In genomic region chr1:178768423-178768822, GRCh38 we compare ENCODE assay signal across 8 cellular contexts. TPM values are rescaled to one million over a fixed set of nuclear protein-coding genes. Genes with fewer than 3 reads are reported as not detected.
DNase-seq lines count a peak whose midpoint lies in the region; FAIRE-seq and TF ChIP-seq lines count a peak whose summit lies in the region.

No MANE protein-coding gene starts in this region.

- H3K4me3 ChIP-seq in ascending aorta (no peak overlapping the region), keratinocyte (ENCODE audit: control insufficient read depth in 2 of 3, extremely low read depth in 1 of 3, insufficient read depth in 2 of 3, low read depth in 1 of 3, low read length in 3 of 3) (no peak overlapping the region)

- intact Hi-C loops in ascending aorta (cut with DNase I): no loop called here

- no peak for FAIRE-seq in keratinocyte (lab: Jason Lieb, UNC)

- H3K9me3 ChIP-seq in ascending aorta (peaks cover 9 to 24% of the 10 kb centered on the region in 2 donors), keratinocyte (ENCODE audit: control insufficient read depth, low read depth, low read length) (peaks cover 12% of the 10 kb centered on the region)

- no peaks in the 10 kb centered on the region for H3K4me1 ChIP-seq in ascending aorta
- no peaks in the 10 kb centered on the region for H3K4me1 ChIP-seq in keratinocyte (ENCODE audit: control insufficient read depth, extremely low read depth, insufficient read depth, low read length)

- DNase-seq in GM13977 (ENCODE audit: low spot score) (peak; percentile 46), NCI-H2171 treated with DMSO at 0.1 percent for 48 hours (lab: John Stamatoyannopoulos, UW) (peak; percentile 48), ascending aorta (ENCODE audit: low spot score in 2 of 2) (no peak), keratinocyte (ENCODE audit: low read depth, low spot score) (no peak), DMS79 treated with DMSO at 0.1 percent for 48 hours (lab: John Stamatoyannopoulos, UW) (no peak), NCI-H2029 treated with DMSO at 0.1 percent for 48 hours (lab: John Stamatoyannopoulos, UW) (no peak), kidney glomerular epithelial cell (lab: John Stamatoyannopoulos, UW) (no peak)

- in situ Hi-C loops in GM13977 (cut with MboI; ENCODE audit: low pct_unique_long_range_greater_than_20kb, low sequenced_read_pairs, unreplicated experiment): loop anchor here (10.0 to 25.0 kb wide), 2 partner anchors 224 to 244 kb away; no protein-coding TSS in a partner anchor

- no peak overlapping the region for H3K4me2 ChIP-seq in keratinocyte (ENCODE audit: control insufficient read depth, extremely low read depth, insufficient read depth, low read depth, low read length)

- peak; percentile 91 for TF ChIP-seq CTCF in C4-2B (conservative IDR thresholded peaks at IDR 0.05)
- peak; percentile 83 for TF ChIP-seq CTCF in GM13977 (IDR thresholded peaks at IDR 0.05; ENCODE audit: extremely low read depth, insufficient read depth, missing control alignments)
- peak; percentile 19 to 41 (median 25) for TF ChIP-seq CTCF in ascending aorta (IDR thresholded peaks at IDR 0.05)
- TF ChIP-seq CTCF in keratinocyte (optimal IDR thresholded peaks at IDR 0.05 in 1 of 3, IDR thresholded peaks at IDR 0.05 in 1 of 3, conservative IDR thresholded peaks at IDR 0.05 in 1 of 3; ENCODE audit: extremely low read depth in 1 of 3, insufficient read depth in 2 of 3, low read length in 3 of 3): peak; percentile 61 to 75 (median 67)

- no peaks in the 10 kb centered on the region for H4K20me1 ChIP-seq in keratinocyte (ENCODE audit: control insufficient read depth, extremely low read depth, insufficient read depth, low read length)

- H3K79me2 ChIP-seq in keratinocyte (ENCODE audit: control insufficient read depth, insufficient read depth, low read length): peaks cover 6% of the 10 kb centered on the region

- H3K27ac ChIP-seq in C4-2B (no peak overlapping the region), ascending aorta (no peak overlapping the region), keratinocyte (ENCODE audit: control insufficient read depth, insufficient read depth, low read length) (no peak overlapping the region)

- no peaks in the 10 kb centered on the region for H3K9me1 ChIP-seq in keratinocyte (ENCODE audit: control insufficient read depth, extremely low read depth, insufficient read depth, low read length)

- H3K9ac ChIP-seq in keratinocyte (ENCODE audit: control insufficient read depth, extremely low read depth, insufficient read depth, low read length): no peak overlapping the region

- H2AFZ ChIP-seq in keratinocyte (ENCODE audit: control insufficient read depth, low read length): no peak overlapping the region

- dilution Hi-C loops in keratinocyte (cut with MboI; ENCODE audit: extremely low pct_ligation_motif_present, low sequenced_read_pairs): no loop called here

- H3K27me3 ChIP-seq in ascending aorta: no peaks in the 10 kb centered on the region
- no peaks in the 10 kb centered on the region for H3K27me3 ChIP-seq in keratinocyte (ENCODE audit: control insufficient read depth, extremely low read depth, insufficient read depth, low read length)

- H3K36me3 ChIP-seq in ascending aorta: no peaks in the 10 kb centered on the region
- H3K36me3 ChIP-seq in keratinocyte (ENCODE audit: control insufficient read depth in 2 of 2, extremely low read depth in 1 of 2, insufficient read depth in 2 of 2, low read length in 2 of 2): peaks cover 0 to 3% of the 10 kb centered on the region in 2 experiments

RNA-seq across cellular contexts. Expression of gene RALGPS2, which starts 43.4 kb away (rescaled TPM):
- total RNA-seq in ascending aorta: 2.2 TPM
- 9.1 to 14.8 TPM (median 10.7 TPM) in 3 replicates for polyA plus RNA-seq in keratinocyte
- polyA plus RNA-seq in keratinocyte (2011; ENCODE audit: low read depth): 48.1 TPM
- polyA plus RNA-seq in keratinocyte (2011; cell fraction: cytosol; rRNA removed): 6.2 and 9.0 TPM in 2 replicates
- 8.4 and 9.1 TPM in 2 replicates for polyA plus RNA-seq in keratinocyte (2011; cell fraction: nucleus; rRNA removed)
- 8.8 and 10.0 TPM in 2 replicates for polyA plus RNA-seq in keratinocyte (2012; ENCODE audit: low replicate concordance)
- polyA minus RNA-seq in keratinocyte: 11.6 to 31.6 TPM (median 14.6 TPM) in 3 replicates
- 20.9 TPM for polyA minus RNA-seq in keratinocyte (2011; cell fraction: cytosol; rRNA and poly(A)+ RNA removed)
- 16.0 and 29.9 TPM in 2 replicates for polyA minus RNA-seq in keratinocyte (2011; cell fraction: nucleus; rRNA and poly(A)+ RNA removed)

Comparison
In these comparisons a context has a peak if more than half of its experiments do, and no peak if none do; other contexts are left out.
1. CTCF ChIP-seq: peak in every context shown above with its lines; median percentile 91 in C4-2B; 83 in GM13977; 67 in keratinocyte; 25 in ascending aorta.
2. DNase-seq: peak in GM13977 (single experiment) and NCI-H2171 treated with DMSO at 0.1 percent for 48 hours (single experiment); none in ascending aorta (0 of 2), keratinocyte (single experiment), DMS79 treated with DMSO at 0.1 percent for 48 hours (single experiment), NCI-H2029 treated with DMSO at 0.1 percent for 48 hours (single experiment) and kidney glomerular epithelial cell (single experiment).